Comparison of ENCODE assay signal across 9 cellular contexts in the genomic region with DNA sequence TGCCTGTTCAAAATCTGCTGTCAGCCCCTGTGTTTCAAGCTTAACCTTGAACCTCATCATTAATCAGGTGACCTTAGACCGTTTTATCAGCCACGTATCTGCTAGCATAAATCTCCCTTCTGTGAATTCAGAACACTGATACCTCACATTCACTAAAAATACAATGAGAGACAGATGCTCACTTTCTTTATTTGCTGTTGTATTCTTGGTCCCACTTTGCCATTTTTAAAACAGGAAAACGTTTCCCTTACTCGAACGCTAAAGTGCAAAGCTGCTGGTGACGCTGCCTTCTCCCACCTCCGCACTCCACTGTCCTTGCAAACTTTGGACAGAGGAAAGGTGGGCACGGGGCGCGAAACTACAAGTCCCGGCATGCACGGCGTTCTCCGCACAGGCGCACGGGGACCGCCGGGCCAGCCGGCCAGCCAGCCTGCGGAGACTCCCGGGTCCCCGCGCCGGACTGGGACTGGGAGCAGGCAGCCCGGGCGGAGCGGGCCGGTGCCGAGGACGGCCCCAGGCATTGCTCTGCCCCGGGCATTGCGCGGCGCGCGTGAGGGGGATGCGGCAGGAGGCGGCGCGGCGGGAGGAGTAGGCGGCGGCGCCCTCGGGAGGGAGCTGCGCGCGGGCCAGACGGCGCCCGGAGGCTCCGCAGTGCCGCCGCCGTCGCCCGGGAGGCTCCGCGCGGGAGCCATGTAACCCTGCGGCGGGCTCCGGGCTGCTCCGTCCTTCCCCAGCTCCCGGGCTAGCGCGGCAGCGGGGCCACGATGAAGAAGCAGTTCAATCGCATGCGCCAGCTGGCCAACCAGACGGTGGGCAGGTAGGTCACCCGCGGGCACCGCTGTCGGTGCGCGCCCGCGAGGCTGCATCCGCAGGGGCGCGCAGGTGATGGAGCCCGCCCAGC. TPM values are rescaled to one million over a fixed set of nuclear protein-coding genes. Genes with fewer than 3 reads are reported as not detected.
DNase-seq lines count a peak whose midpoint lies in the region; ATAC-seq, FAIRE-seq and TF ChIP-seq lines count a peak whose summit lies in the region.
"Had no signal": no experiment of that assay in that cellular context is flagged by ENCODE, and none has a peak within 500 bp of the region (broad histone marks: within the 10 kb centered on the region; RNA-seq: fewer than 3 reads in every experiment).

A gene with protein sequence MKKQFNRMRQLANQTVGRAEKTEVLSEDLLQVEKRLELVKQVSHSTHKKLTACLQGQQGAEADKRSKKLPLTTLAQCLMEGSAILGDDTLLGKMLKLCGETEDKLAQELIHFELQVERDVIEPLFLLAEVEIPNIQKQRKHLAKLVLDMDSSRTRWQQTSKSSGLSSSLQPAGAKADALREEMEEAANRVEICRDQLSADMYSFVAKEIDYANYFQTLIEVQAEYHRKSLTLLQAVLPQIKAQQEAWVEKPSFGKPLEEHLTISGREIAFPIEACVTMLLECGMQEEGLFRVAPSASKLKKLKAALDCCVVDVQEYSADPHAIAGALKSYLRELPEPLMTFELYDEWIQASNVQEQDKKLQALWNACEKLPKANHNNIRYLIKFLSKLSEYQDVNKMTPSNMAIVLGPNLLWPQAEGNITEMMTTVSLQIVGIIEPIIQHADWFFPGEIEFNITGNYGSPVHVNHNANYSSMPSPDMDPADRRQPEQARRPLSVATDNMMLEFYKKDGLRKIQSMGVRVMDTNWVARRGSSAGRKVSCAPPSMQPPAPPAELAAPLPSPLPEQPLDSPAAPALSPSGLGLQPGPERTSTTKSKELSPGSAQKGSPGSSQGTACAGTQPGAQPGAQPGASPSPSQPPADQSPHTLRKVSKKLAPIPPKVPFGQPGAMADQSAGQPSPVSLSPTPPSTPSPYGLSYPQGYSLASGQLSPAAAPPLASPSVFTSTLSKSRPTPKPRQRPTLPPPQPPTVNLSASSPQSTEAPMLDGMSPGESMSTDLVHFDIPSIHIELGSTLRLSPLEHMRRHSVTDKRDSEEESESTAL (plus strand): TSS at position 424 of the 901 bp plus-strand sequence. CDS start 341 bp downstream, at position 765.

- H3K36me3 ChIP-seq in Caco-2 (ENCODE audit: control insufficient read depth, insufficient read depth, low read length) (no peaks in the 10 kb centered on the region), Peyer's patch (no peaks in the 10 kb centered on the region)

- TF ChIP-seq CTCF in Caco-2 (IDR thresholded peaks at IDR 0.05; ENCODE audit: insufficient read depth in 1 of 2, low read depth in 1 of 2, low read length in 1 of 2, severe bottlenecking in 1 of 2, unreplicated experiment in 1 of 2) (no peak), Peyer's patch (IDR thresholded peaks at IDR 0.05) (no peak)

- FAIRE-seq in GM19239 (lab: Jason Lieb, UNC) = no peak

- POLR2A ChIA-PET in Caco-2 (lab: Charles Lee) = no interaction called here

- peak within 1 kb of the TSS; percentile 55 for H3K27ac Mint-ChIP-seq in Caco-2 (ENCODE audit: unreplicated experiment)
- H3K27ac Mint-ChIP-seq: activated naive CD4-positive, alpha-beta T cell treated with anti-CD3 and anti-CD28 coated beads, Interleukin-2, amount 50 U/mL, for 72 hours had no signal

- H3K9me3 ChIP-seq in Caco-2 (no peaks in the 10 kb centered on the region), Peyer's patch (no peaks in the 10 kb centered on the region)

- peak within 1 kb of the TSS in 2 of 4 donors; percentile 51 to 81 for H3K27ac ChIP-seq in Peyer's patch
- no peak within 1 kb of the TSS for H3K27ac ChIP-seq in caudate nucleus (ENCODE audit: low read depth, low read length)
- H3K27ac ChIP-seq in skin epidermis = peak within 1 kb of the TSS in 2 of 21 experiments; percentile 20 to 27

- no peaks in the 10 kb centered on the region for H3K4me1 ChIP-seq in Caco-2
- peaks cover 0 to 6% (median 0%) of the 10 kb centered on the region in 4 donors for H3K4me1 ChIP-seq in Peyer's patch

- DNase-seq in Caco-2 (peak; percentile 56 to 65), GM19239 (ENCODE audit: insufficient read length, low spot score) (peak; percentile 53), Peyer's patch (peak; percentile 17 to 81 (median 74)), caudate nucleus (lab: John Stamatoyannopoulos, UW) (peak in 51 of 61 donors; percentile 6 to 76 (median 43)), iris pigment epithelial cell (ENCODE audit: low read depth) (peak; percentile 69)
- DNase-seq in effector CD4-positive, alpha-beta T cell = no peak

- TF ChIP-seq POLR2A in Peyer's patch (IDR thresholded peaks at IDR 0.05) = peak; percentile 43 to 52

- CTCF ChIA-PET in Caco-2 (lab: Charles Lee) = no interaction called here

- BruUV-seq in Caco-2 (replicated peaks; lab: Mats Ljungman, UMichigan) = no TSS peak

- intact Hi-C loops in Caco-2 (cut with micrococcal nuclease; ENCODE audit: unreplicated experiment) = no loop called here

- H3K27me3 ChIP-seq in Caco-2 (replicated peaks; ENCODE audit: control insufficient read depth, insufficient read depth, low read length) (no peaks in the 10 kb centered on the region), Peyer's patch (no peaks in the 10 kb centered on the region)

- H3K4me1 Mint-ChIP-seq in Caco-2 (ENCODE audit: low read depth, unreplicated experiment) = no peaks in the 10 kb centered on the region

- ATAC-seq in HG03159 (IDR thresholded peaks at IDR 0.05; ENCODE audit: unreplicated experiment) = peak; percentile 87

- peaks cover 11% of the 10 kb centered on the region for H3K36me3 Mint-ChIP-seq in Caco-2 (ENCODE audit: insufficient read depth, unreplicated experiment)

- H3K9me3 Mint-ChIP-seq in Caco-2 (ENCODE audit: unreplicated experiment) = no peaks in the 10 kb centered on the region

- peak within 1 kb of the TSS; percentile 56 for H3K4me3 ChIP-seq in Caco-2 (ENCODE audit: low read depth, low read length)
- H3K4me3 ChIP-seq in Peyer's patch = peak within 1 kb of the TSS; percentile 55 to 92 (median 71)
- H3K4me3 ChIP-seq in skin epidermis = peak within 1 kb of the TSS; percentile 41 to 75 (median 48)

- peak within 1 kb of the TSS; percentile 94 for H3K4me3 Mint-ChIP-seq in Caco-2 (ENCODE audit: unreplicated experiment)

- H3K27me3 Mint-ChIP-seq in Caco-2 (ENCODE audit: insufficient read depth, unreplicated experiment) = no peaks in the 10 kb centered on the region

RNA-seq across cellular contexts. Expression of the gene that starts here (rescaled TPM):
- total RNA-seq in Caco-2 (2022) = 3.3 and 4.5 TPM in 2 replicates
- total RNA-seq in Peyer's patch = 10 to 100 TPM; 11.2 to 19.7 (median 14.9) TPM
